ENCODE assay signal across 17 cellular contexts in genomic region chr21:33162436-33162921, GRCh38.
"Had no signal": no experiment of that assay in that cellular context is flagged by ENCODE, and none has a peak within 500 bp of the region (broad histone marks: within the 10 kb centered on the region; RNA-seq: fewer than 3 reads in every experiment).

No MANE protein-coding gene starts in this region.

- H3K27ac Mint-ChIP-seq: activated T-helper 2 cell treated with anti-CD3 and anti-CD28 coated beads, Interferon-gamma antibody, Interleukin-2, Interleukin-4, amounts not matched to agents 10 μg/mL and 5 μg/mL and 100 μg/mL, durations not matched to agents 14 hours and 24 hours and 36 hours; T-helper 17 cell had no signal

- H3K4me3 ChIP-seq: adrenal gland, body of pancreas, dorsolateral prefrontal cortex, heart left ventricle, lower lobe of right lung, right lobe of liver, suprapubic skin, upper lobe of left lung had no signal

- H3K27ac ChIP-seq: adrenal gland, body of pancreas, dorsolateral prefrontal cortex, heart left ventricle, lower lobe of right lung, right lobe of liver, suprapubic skin, upper lobe of left lung had no signal

- H3K4me3 Mint-ChIP-seq: activated naive CD4-positive, alpha-beta T cell treated with anti-CD3 and anti-CD28 coated beads, Interleukin-2, amount 10 ng/mL, durations not matched to agents 7 days and 5 days; T-helper 17 cell had no signal

- H3K36me3 ChIP-seq: adrenal gland, heart left ventricle, lower lobe of right lung, right lobe of liver, suprapubic skin, upper lobe of left lung had no signal

- H3K4me1 Mint-ChIP-seq: activated naive CD4-positive, alpha-beta T cell treated with anti-CD3 and anti-CD28 coated beads, Interleukin-2, amount 10 ng/mL, durations not matched to agents 7 days and 5 days; T-helper 17 cell had no signal

- DNase-seq: activated CD4-positive, alpha-beta T cell treated with anti-CD3 and anti-CD28 coated beads, Interleukin-2, amount 50 U/mL, for 1 hour; activated CD4-positive, CD25-positive, alpha-beta regulatory T cell; activated naive CD4-positive, alpha-beta T cell treated with anti-CD3 and anti-CD28 coated beads, Interleukin-2, amount 10 ng/mL, durations not matched to agents 7 days and 5 days; adrenal gland; body of pancreas; heart left ventricle; lower lobe of right lung; midbrain; posterior cingulate gyrus; right lobe of liver; stimulated activated CD4-positive, alpha-beta T cell treated with anti-CD3 and anti-CD28 coated beads, Interleukin-2, amount 100 ng/mL, for 24 hours; stimulated activated naive CD4-positive, alpha-beta T cell; T-helper 17 cell; upper lobe of left lung had no signal

- H3K9me3 ChIP-seq: adrenal gland, suprapubic skin had no signal

- H3K4me1 ChIP-seq: adrenal gland, body of pancreas, heart left ventricle, lower lobe of right lung, right lobe of liver, suprapubic skin, upper lobe of left lung had no signal

- ATAC-seq: body of pancreas, heart left ventricle, lower lobe of right lung, right lobe of liver, T-helper 17 cell had no signal

- H3K27me3 ChIP-seq: adrenal gland, right lobe of liver, upper lobe of left lung had no signal

- H3K36me3 Mint-ChIP-seq: activated naive CD4-positive, alpha-beta T cell treated with anti-CD3 and anti-CD28 coated beads, Interleukin-2, amount 10 ng/mL, durations not matched to agents 7 days and 5 days had no signal
